Comparison of ENCODE assay signal across 34 cellular contexts in genomic region chr19:22354665-22355064, GRCh38.
"Had no signal": no experiment of that assay in that cellular context is flagged by ENCODE, and none has a peak within 500 bp of the region (broad histone marks: within the 10 kb centered on the region; RNA-seq: fewer than 3 reads in every experiment).

No MANE protein-coding gene starts in this region.

- H3K36me3 ChIP-seq: MG63 had no signal

- H3K9me3 ChIP-seq: MG63 had no signal

- H3K27me3 ChIP-seq: MG63 had no signal

- DNase-seq: Karpas-422, Kasumi-1, MG63, MM.1S, NCI-H1048, NCI-H1092, NCI-H1092 treated with DMSO at 0.1 percent for 48 hours, NCI-H1105, NCI-H1105 treated with DMSO at 0.1 percent for 48 hours, NCI-H1417, NCI-H1417 treated with DMSO at 0.1 percent for 48 hours, NCI-H1436, NCI-H1436 treated with DMSO at 0.1 percent for 48 hours, NCI-H146, NCI-H1694, NCI-H1694 treated with DMSO at 0.1 percent for 48 hours, NCI-H187, NCI-H187 treated with DMSO at 0.1 percent for 48 hours, NCI-H1930, NCI-H2029, NCI-H2029 treated with DMSO at 0.1 percent for 48 hours, NCI-H2081, NCI-H2081 treated with DMSO at 0.1 percent for 48 hours, NCI-H2107, NCI-H2171, NCI-H2171 treated with DMSO at 0.1 percent for 48 hours, NCI-H2227 treated with DMSO at 0.1 percent for 48 hours, NCI-H226, NCI-H345, NCI-H446, NCI-H446 treated with DMSO at 0.1 percent for 48 hours, NCI-H510A, NCI-H510A treated with DMSO at 0.1 percent for 48 hours, NCI-H524 had no signal

- H3K4me3 ChIP-seq: MG63 had no signal
